Comparison of ENCODE assay signal across 22 cellular contexts in genomic region chr2:120670371-120670770, GRCh38.
"Had no signal": no experiment of that assay in that cellular context is flagged by ENCODE, and none has a peak within 500 bp of the region (broad histone marks: within the 10 kb centered on the region; RNA-seq: fewer than 3 reads in every experiment).

No MANE protein-coding gene starts in this region.

- DNase-seq: activated CD4-positive, alpha-beta memory T cell treated with anti-CD3 and anti-CD28 coated beads for 36 hours; activated CD4-positive, alpha-beta T cell treated with anti-CD3 and anti-CD28 coated beads for 1 hour; activated gamma-delta T cell treated with Interleukin-2 at 50 U/mL for 16 hours; activated T-cell treated with anti-CD3 and anti-CD28 coated beads, Interleukin-2, amount 50 U/mL, for 72 hours; amniotic stem cell; effector CD8-positive, alpha-beta T cell; foreskin keratinocyte; heart left ventricle; immature natural killer cell; left cardiac atrium; stimulated activated naive CD8-positive, alpha-beta T cell treated with anti-CD3 and anti-CD28 coated beads, Interleukin-15, Interleukin-2, amounts not matched to agents 100 U/mL and 50 U/mL, for 24 hours; T-helper 1 cell; T1000 had no signal

- H3K27me3 ChIP-seq: body of pancreas, right lobe of liver had no signal

- H3K4me1 Mint-ChIP-seq: immature natural killer cell had no signal

- H3K36me3 ChIP-seq: heart left ventricle, lower lobe of right lung, right lobe of liver, thoracic aorta had no signal

- FAIRE-seq: endothelial cell of umbilical vein had no signal

- H3K9me3 ChIP-seq: body of pancreas, right lobe of liver had no signal

- H3K27ac ChIP-seq: foreskin keratinocyte, heart left ventricle, lower lobe of right lung, right lobe of liver, VCaP had no signal

- H3K4me1 ChIP-seq: foreskin keratinocyte, right lobe of liver had no signal

- H3K4me3 ChIP-seq: body of pancreas, heart left ventricle, lower lobe of right lung, right lobe of liver, smooth muscle cell, thoracic aorta had no signal

- H3K4me3 Mint-ChIP-seq: activated CD4-positive, alpha-beta memory T cell treated with anti-CD3 and anti-CD28 coated beads for 36 hours; activated naive CD8-positive, alpha-beta T cell; activated T-cell treated with anti-CD3 and anti-CD28 coated beads, Interleukin-2, amount 50 U/mL, for 72 hours; immature natural killer cell; neural crest cell had no signal

- H3K27ac Mint-ChIP-seq: activated CD4-positive, alpha-beta memory T cell treated with anti-CD3 and anti-CD28 coated beads for 36 hours; activated naive CD8-positive, alpha-beta T cell; activated T-cell treated with anti-CD3 and anti-CD28 coated beads, Interleukin-2, amount 50 U/mL, for 72 hours; immature natural killer cell had no signal

- ATAC-seq: activated T-cell treated with anti-CD3 and anti-CD28 coated beads, Interleukin-2, amount 50 U/mL, for 72 hours; stimulated activated naive CD8-positive, alpha-beta T cell treated with anti-CD3 and anti-CD28 coated beads, Interleukin-15, Interleukin-2, amounts not matched to agents 100 U/mL and 50 U/mL, for 24 hours had no signal
